Comparison of ENCODE assay signal across 18 cellular contexts in the genomic region with DNA sequence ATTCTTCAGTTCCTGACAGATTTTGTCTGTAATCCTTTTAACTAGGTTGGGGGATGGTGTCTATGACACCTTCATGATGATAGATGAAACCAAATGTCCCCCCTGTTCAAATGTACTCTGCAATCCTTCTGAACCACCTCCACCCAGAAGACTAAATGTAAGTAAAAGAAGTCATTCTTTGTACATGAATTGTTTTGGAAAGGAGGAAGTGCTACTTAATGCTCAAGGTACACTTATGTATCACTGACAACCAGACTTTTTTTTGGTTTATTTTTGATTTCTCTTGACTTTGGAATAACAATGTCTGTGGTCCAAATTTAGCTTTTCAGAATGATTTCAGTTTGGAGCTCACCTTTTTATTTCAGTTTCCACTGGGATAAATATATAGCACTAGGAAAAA. TPM values are rescaled to one million over a fixed set of nuclear protein-coding genes. Genes with fewer than 3 reads are reported as not detected.
A peak's percentile ranks its signal among the peaks of the same experiment; 100 is the strongest.
DNase-seq lines count a peak whose midpoint lies in the region; ATAC-seq and TF ChIP-seq lines count a peak whose summit lies in the region.
"Had no signal": no experiment of that assay in that cellular context is flagged by ENCODE, and none has a peak within 500 bp of the region (broad histone marks: within the 10 kb centered on the region; RNA-seq: fewer than 3 reads in every experiment).

No MANE protein-coding gene starts in this region.

- peaks cover 28% of the 10 kb centered on the region for H3K4me1 Mint-ChIP-seq in GM23338

- H3K27me3 ChIP-seq in right cardiac atrium (ENCODE audit: control insufficient read depth, insufficient read depth) (no peaks in the 10 kb centered on the region), heart right ventricle (peaks cover 0 to 10% (median 0%) of the 10 kb centered on the region in 7 donors), GM23338 (ENCODE audit: insufficient read depth) (peaks cover 21% of the 10 kb centered on the region)
- H3K27me3 ChIP-seq: pancreas had no signal

- H3K36me3 Mint-ChIP-seq in GM23338 (ENCODE audit: low read depth) = no peaks in the 10 kb centered on the region; the same call in 2 of the 3 replicates
- H3K36me3 Mint-ChIP-seq: activated naive CD8-positive, alpha-beta T cell treated with anti-CD3 and anti-CD28 coated beads for 36 hours had no signal

- no peak overlapping the region; the same call in 2 of the 3 replicates for H3K4me3 Mint-ChIP-seq in GM23338
- H3K4me3 Mint-ChIP-seq: activated naive CD8-positive, alpha-beta T cell treated with anti-CD3 and anti-CD28 coated beads for 36 hours; central memory CD8-positive, alpha-beta T cell had no signal

- peaks cover 10% of the 10 kb centered on the region for H3F3A ChIP-seq in GM23338 (replicated peaks; ENCODE audit: low read depth)

- no peak overlapping the region for H3K4me2 ChIP-seq in GM23338

- intact Hi-C loops in right cardiac atrium (cut with DNase I) = loop anchor here in 2 of 4 donors (5.0 to 10.0 kb wide), 3 partner anchors 97 to 347 kb away; no protein-coding TSS in a partner anchor
- intact Hi-C loops in heart right ventricle (cut with DNase I) = loop anchor here in 7 of 10 donors (2.0 to 10.0 kb wide), 5 partner anchors 15 to 437 kb away; no protein-coding TSS in a partner anchor

- peaks cover 7% of the 10 kb centered on the region for H3K27me3 Mint-ChIP-seq in GM23338 (ENCODE audit: insufficient read depth, low read depth, poor library complexity)

- no peaks in the 10 kb centered on the region for H3K9me2 ChIP-seq in GM23338 (ENCODE audit: insufficient read depth)

- H3K4me1 ChIP-seq in right cardiac atrium (ENCODE audit: control insufficient read depth, insufficient read depth, low read length) = peaks cover 2% of the 10 kb centered on the region
- H3K4me1 ChIP-seq in heart right ventricle = peaks cover 0 to 61% (median 30%) of the 10 kb centered on the region in 9 donors
- H3K4me1 ChIP-seq in GM23338 (ENCODE audit: insufficient read depth) = peaks cover 24% of the 10 kb centered on the region

- H3K9me3 ChIP-seq in right cardiac atrium (ENCODE audit: control insufficient read depth, low read length) (no peaks in the 10 kb centered on the region), heart right ventricle (no peaks in the 10 kb centered on the region)
- H3K9me3 ChIP-seq: pancreas, thoracic aorta had no signal

- H3K27ac Mint-ChIP-seq in GM23338 = no peak overlapping the region
- H3K27ac Mint-ChIP-seq: activated naive CD8-positive, alpha-beta T cell treated with anti-CD3 and anti-CD28 coated beads for 36 hours had no signal

- no peak overlapping the region for H2AFZ ChIP-seq in GM23338

- DNase-seq in right cardiac atrium (no peak), heart right ventricle (no peak), OCI-M1 (lab: John Stamatoyannopoulos, UW) (peak; percentile 63), epithelial cell of prostate (ENCODE audit: low read depth, low spot score) (no peak), GM23338 (ENCODE audit: low spot score) (no peak), COLO668 (lab: John Stamatoyannopoulos, UW; ENCODE audit: unreplicated experiment) (no peak)
- DNase-seq: activated CD8-positive, alpha-beta memory T cell treated with anti-CD3 and anti-CD28 coated beads, Interleukin-2, amount 50 U/mL, for 4 hours; activated naive CD8-positive, alpha-beta T cell treated with anti-CD3 and anti-CD28 coated beads for 36 hours; DMS53; midbrain; NCI-H1048; NCI-H446 treated with DMSO at 0.1 percent for 48 hours; pancreas; stimulated activated CD4-positive, alpha-beta T cell treated with anti-CD3 and anti-CD28 coated beads, Interleukin-12 subunit alpha, Interleukin-12 subunit beta, amount 100 ng/mL, for 4 hours had no signal

- H4K20me1 ChIP-seq in GM23338 (replicated peaks; ENCODE audit: insufficient read depth) = no peaks in the 10 kb centered on the region

- no peaks in the 10 kb centered on the region for H3K79me2 ChIP-seq in GM23338 (replicated peaks; ENCODE audit: insufficient read depth)

- peaks cover 0 to 33% (median 4%) of the 10 kb centered on the region in 9 donors for H3K36me3 ChIP-seq in heart right ventricle
- 0 out of 2 replicates have a peak, but pooled peaks cover 3% of the 10 kb centered on the region for H3K36me3 ChIP-seq in GM23338 (ENCODE audit: insufficient read depth)
- H3K36me3 ChIP-seq: pancreas, thoracic aorta had no signal

- ATAC-seq in right cardiac atrium (no peak), heart right ventricle (no peak), GM23338 (no peak), HG03159 (IDR thresholded peaks at IDR 0.05; ENCODE audit: unreplicated experiment) (no peak), HG03354 (IDR thresholded peaks at IDR 0.05; ENCODE audit: poor library complexity, severe bottlenecking, unreplicated experiment) (no peak)
- ATAC-seq: pancreas had no signal

- no peaks in the 10 kb centered on the region; the same call in 2 of the 3 replicates for H3K9me3 Mint-ChIP-seq in GM23338
- H3K9me3 Mint-ChIP-seq: activated naive CD8-positive, alpha-beta T cell treated with anti-CD3 and anti-CD28 coated beads for 36 hours; central memory CD8-positive, alpha-beta T cell had no signal

- no peak overlapping the region for H3K27ac ChIP-seq in right cardiac atrium (ENCODE audit: low read length)
- H3K27ac ChIP-seq in heart right ventricle = peak overlapping the region in 4 of 10 donors; percentile 13 to 94 (median 92)
- peak overlapping the region; percentile 63 for H3K27ac ChIP-seq in epithelial cell of prostate
- no peak overlapping the region for H3K27ac ChIP-seq in GM23338 (ENCODE audit: low read depth)
- H3K27ac ChIP-seq: pancreas had no signal

- TF ChIP-seq CTCF in heart right ventricle (IDR thresholded peaks at IDR 0.05) = no peak
- no peak for TF ChIP-seq CTCF in GM23338 (conservative IDR thresholded peaks at IDR 0.05; ENCODE audit: low read depth in 2 of 2)

- H3K4me3 ChIP-seq in right cardiac atrium (ENCODE audit: low read length) (peak overlapping the region; percentile 22), heart right ventricle (peak overlapping the region in 2 of 10 donors; percentile 94 to 96), GM23338 (no peak overlapping the region)
- H3K4me3 ChIP-seq: pancreas had no signal

RNA-seq across cellular contexts. Expression of gene DYRK3, which starts 2.3 kb away (rescaled TPM):
- total RNA-seq in right cardiac atrium = 10 to 100 TPM; 15.7 to 29.8 (median 23.4) TPM
- 17.0 TPM for polyA plus RNA-seq in right cardiac atrium
- 10 to 100 TPM; 10.4 to 27.9 (median 20.8) TPM for total RNA-seq in heart right ventricle
- polyA plus RNA-seq in heart right ventricle = 10 to 100 TPM in 1 of 2 donors, 1 to 10 TPM in 1; 4.1 to 31.1 TPM
- total RNA-seq in GM23338 (2014; rRNA removed; shearing (Covaris generic)) = 8.5 and 9.5 TPM in 2 replicates
- polyA plus RNA-seq in GM23338 (2016; fragmentation: Nextera tagmentation; extraction: Ambion mirVana) = 1.8 and 2.9 TPM in 2 replicates

RNA-seq across cellular contexts. Expression of gene EIF2D, which starts 25.3 kb away (rescaled TPM):
- total RNA-seq in right cardiac atrium = 10 to 100 TPM; 24.6 to 28.0 (median 25.8) TPM
- polyA plus RNA-seq in right cardiac atrium = 23.0 TPM
- total RNA-seq in heart right ventricle = 10 to 100 TPM; 26.1 to 32.2 (median 29.5) TPM
- polyA plus RNA-seq in heart right ventricle = 10 to 100 TPM; 16.8 to 35.6 TPM
- 26.0 and 34.8 TPM in 2 replicates for total RNA-seq in GM23338 (2014; rRNA removed; shearing (Covaris generic))
- 18.7 and 25.1 TPM in 2 replicates for polyA plus RNA-seq in GM23338 (2016; fragmentation: Nextera tagmentation; extraction: Ambion mirVana)

RNA-seq across cellular contexts. Expression of gene MAPKAPK2, which starts 47.1 kb away (rescaled TPM):
- total RNA-seq in right cardiac atrium = 100 to 1,000 TPM; 192 to 221 (median 216) TPM
- 129 TPM for polyA plus RNA-seq in right cardiac atrium
- 100 to 1,000 TPM; 169 to 323 (median 224) TPM for total RNA-seq in heart right ventricle
- polyA plus RNA-seq in heart right ventricle = 100 to 1,000 TPM; 101 to 144 TPM
- total RNA-seq in GM23338 (2014; rRNA removed; shearing (Covaris generic)) = 30.4 and 32.1 TPM in 2 replicates
- 9.6 and 10.1 TPM in 2 replicates for polyA plus RNA-seq in GM23338 (2016; fragmentation: Nextera tagmentation; extraction: Ambion mirVana)
